Comparison of ENCODE assay signal across 10 cellular contexts in the genomic region with DNA sequence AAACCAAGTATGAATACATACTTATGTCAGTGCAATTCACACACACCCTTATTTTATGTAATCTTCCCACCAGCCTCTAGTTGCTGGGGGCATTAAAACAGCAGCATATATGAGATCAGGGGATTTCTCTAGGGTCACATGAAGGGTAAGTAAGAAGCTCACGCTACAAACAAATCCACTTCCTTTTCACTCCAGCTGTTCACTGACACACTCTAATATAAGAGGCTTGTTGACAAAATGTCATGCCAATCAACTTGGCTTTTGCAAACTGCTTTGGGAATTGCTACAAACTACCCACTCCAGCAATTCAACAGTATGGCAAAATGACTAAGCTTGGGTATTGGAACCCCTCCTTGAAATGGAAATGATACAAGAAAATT. TPM values are rescaled to one million over a fixed set of nuclear protein-coding genes. Genes with fewer than 3 reads are reported as not detected.
DNase-seq lines count a peak whose midpoint lies in the region; ATAC-seq and TF ChIP-seq lines count a peak whose summit lies in the region.
"Had no signal": no experiment of that assay in that cellular context is flagged by ENCODE, and none has a peak within 500 bp of the region (broad histone marks: within the 10 kb centered on the region; RNA-seq: fewer than 3 reads in every experiment).

No MANE protein-coding gene starts in this region.

- peaks cover 4% of the 10 kb centered on the region for H3K36me3 Mint-ChIP-seq in dendritic cell treated with granulocyte-macrophage colony-stimulating factor and Interleukin-4, amounts not matched to agents 40 ng/mL and 50 ng/mL, for 4 days (ENCODE audit: low read depth)
- H3K36me3 Mint-ChIP-seq in type B pancreatic cell = peaks cover 9% of the 10 kb centered on the region

- H3K27ac Mint-ChIP-seq in dendritic cell treated with granulocyte-macrophage colony-stimulating factor and Interleukin-4, amounts not matched to agents 40 ng/mL and 50 ng/mL, for 4 days = peak overlapping the region; percentile 47
- H3K27ac Mint-ChIP-seq in type B pancreatic cell = peak overlapping the region; percentile 23

- H3K9me3 Mint-ChIP-seq in dendritic cell treated with granulocyte-macrophage colony-stimulating factor and Interleukin-4, amounts not matched to agents 40 ng/mL and 50 ng/mL, for 4 days = no peaks in the 10 kb centered on the region
- H3K9me3 Mint-ChIP-seq in type B pancreatic cell = no peaks in the 10 kb centered on the region

- H3K27me3 Mint-ChIP-seq in dendritic cell treated with granulocyte-macrophage colony-stimulating factor and Interleukin-4, amounts not matched to agents 40 ng/mL and 50 ng/mL, for 4 days = no peaks in the 10 kb centered on the region
- H3K27me3 Mint-ChIP-seq in type B pancreatic cell = no peaks in the 10 kb centered on the region

- no peak for DNase-seq in type B pancreatic cell (ENCODE audit: extremely low spot score, unreplicated experiment)
- no peak for DNase-seq in iPS-NIHi7 (ENCODE audit: extremely low spot score)
- DNase-seq in activated naive CD4-positive, alpha-beta T cell treated with anti-CD3 and anti-CD28 coated beads, Interleukin-2, amount 50 U/mL, for 16 hours = no peak
- DNase-seq in putamen (ENCODE audit: low spot score) = no peak

- no peak overlapping the region for H3K4me3 Mint-ChIP-seq in dendritic cell treated with granulocyte-macrophage colony-stimulating factor and Interleukin-4, amounts not matched to agents 40 ng/mL and 50 ng/mL, for 4 days
- H3K4me3 Mint-ChIP-seq in type B pancreatic cell = no peak overlapping the region

- intact Hi-C loops in dendritic cell treated with granulocyte-macrophage colony-stimulating factor and Interleukin-4, amounts not matched to agents 40 ng/mL and 50 ng/mL, for 4 days (cut with micrococcal nuclease) = loop anchor here (10.0 kb wide), 1 partner anchor 431 kb away; a partner anchor contains a TSS

- peaks cover 11% of the 10 kb centered on the region for H3K4me1 Mint-ChIP-seq in dendritic cell treated with granulocyte-macrophage colony-stimulating factor and Interleukin-4, amounts not matched to agents 40 ng/mL and 50 ng/mL, for 4 days (ENCODE audit: low read depth)
- H3K4me1 Mint-ChIP-seq in type B pancreatic cell (ENCODE audit: unreplicated experiment) = peaks cover 33% of the 10 kb centered on the region

- TF ChIP-seq CTCF in GM12872 (IDR thresholded peaks at IDR 0.05; ENCODE audit: insufficient read depth, low read depth, low read length) (0 out of 3 replicates have a peak, but pooled peaks have one; percentile 2), type B pancreatic cell (conservative IDR thresholded peaks at IDR 0.05) (no peak)

- ATAC-seq in GM21390 (IDR thresholded peaks at IDR 0.05; ENCODE audit: unreplicated experiment) (peak; percentile 80), HG03575 (IDR thresholded peaks at IDR 0.05; ENCODE audit: extremely low read depth, insufficient number of reproducible peaks, low FRiP score, unreplicated experiment) (peak; percentile 93)

RNA-seq across cellular contexts. Expression of a gene that starts 10.3 kb away (rescaled TPM):
- total RNA-seq in type B pancreatic cell (ENCODE audit: low replicate concordance) = 73.9 and 146 TPM in 2 replicates

RNA-seq across cellular contexts. Expression of a gene that starts 57.0 kb away (rescaled TPM):
- total RNA-seq in type B pancreatic cell (ENCODE audit: low replicate concordance) = 0.64 and 1.1 TPM in 2 replicates
- total RNA-seq: glomerular endothelial cell, subcutaneous adipose tissue had no signal
